8 cellular contexts compared by ENCODE assay signal in the genomic region with DNA sequence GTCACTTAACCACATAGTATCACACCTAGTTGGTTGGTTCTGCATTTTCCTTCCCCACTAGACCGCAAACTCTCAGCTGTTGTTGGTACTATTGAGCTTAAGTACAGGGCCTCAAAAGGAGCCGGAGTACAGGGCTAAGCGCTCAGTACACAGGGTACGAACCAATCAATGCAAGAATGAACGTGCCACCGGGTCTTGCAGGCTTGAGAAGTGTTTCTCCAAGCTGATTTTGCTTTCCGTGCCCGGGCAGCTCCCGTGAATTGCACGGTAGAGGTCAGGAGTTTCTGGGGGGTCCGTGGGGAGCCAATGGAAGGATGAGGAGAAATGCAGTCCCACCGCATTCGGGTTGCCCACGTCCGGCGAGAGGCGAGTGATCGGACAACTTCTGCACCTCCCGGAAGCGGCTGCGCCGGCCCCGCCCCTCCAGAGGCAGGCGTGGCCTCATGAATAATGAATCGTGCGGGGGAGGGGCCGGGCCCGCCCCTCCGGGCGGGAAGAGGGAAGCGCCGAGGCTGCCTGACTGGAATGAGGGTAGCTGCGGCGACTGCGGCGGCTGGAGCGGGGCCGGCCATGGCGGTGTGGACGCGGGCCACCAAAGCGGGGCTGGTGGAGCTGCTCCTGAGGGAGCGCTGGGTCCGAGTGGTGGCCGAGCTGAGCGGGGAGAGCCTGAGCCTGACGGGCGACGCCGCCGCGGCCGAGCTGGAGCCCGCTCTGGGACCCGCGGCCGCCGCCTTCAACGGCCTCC. TPM values are rescaled to one million over a fixed set of nuclear protein-coding genes. Genes with fewer than 3 reads are reported as not detected.
DNase-seq lines count a peak whose midpoint lies in the region; ATAC-seq and TF ChIP-seq lines count a peak whose summit lies in the region.

A gene (plus strand): TSS at position 523 of the 745 bp plus-strand sequence. CDS start 3 bp downstream, at position 526.

- H3K36me3 ChIP-seq in SU-DHL-6 (ENCODE audit: low read length) (no peaks in the 10 kb centered on the region), parathyroid adenoma (ENCODE audit: control insufficient read depth, insufficient read depth, low read length) (no peaks in the 10 kb centered on the region), transverse colon (no peaks in the 10 kb centered on the region)

- H3F3A ChIP-seq in SU-DHL-6 (ENCODE audit: insufficient read depth) = peaks cover 30% of the 10 kb centered on the region

- no peak for TF ChIP-seq CTCF in SU-DHL-6 (IDR thresholded peaks at IDR 0.05; ENCODE audit: insufficient read depth, low read length, poor library complexity, severe bottlenecking)
- no peak for TF ChIP-seq CTCF in parathyroid adenoma (IDR thresholded peaks at IDR 0.05)
- no peak for TF ChIP-seq CTCF in transverse colon (IDR thresholded peaks at IDR 0.05)

- peaks cover 71% of the 10 kb centered on the region for H3K4me1 Mint-ChIP-seq in activated naive CD8-positive, alpha-beta T cell treated with anti-CD3 and anti-CD28 coated beads, Interleukin-2, amount 50 U/mL, for 24 hours

- H3K79me2 ChIP-seq in SU-DHL-6 (ENCODE audit: insufficient read depth, low read length) = peaks cover 38% of the 10 kb centered on the region
- peaks cover 14% of the 10 kb centered on the region for H3K79me2 ChIP-seq in parathyroid adenoma

- H3K4me3 ChIP-seq in GM08714 (ENCODE audit: low read length) (peak within 1 kb of the TSS; percentile 74), SU-DHL-6 (ENCODE audit: insufficient read depth, low read length, poor library complexity, severe bottlenecking) (peak within 1 kb of the TSS; percentile 94), parathyroid adenoma (ENCODE audit: low read depth, low read length) (peak within 1 kb of the TSS; percentile 73), transverse colon (peak within 1 kb of the TSS; percentile 78 to 94 (median 82))

- peak within 1 kb of the TSS; percentile 89 for H3K4me3 Mint-ChIP-seq in activated naive CD8-positive, alpha-beta T cell treated with anti-CD3 and anti-CD28 coated beads, Interleukin-2, amount 50 U/mL, for 24 hours

- in situ Hi-C loops in transverse colon (cut with MboI; ENCODE audit: low pct_ligation_motif_present in 1 of 4, low pct_unique_long_range_greater_than_20kb in 1 of 4, low sequenced_read_pairs in 3 of 4) = no loop called here

- peak; percentile 90 for ATAC-seq in activated naive CD8-positive, alpha-beta T cell treated with anti-CD3 and anti-CD28 coated beads, Interleukin-2, amount 50 U/mL, for 24 hours
- ATAC-seq in Right ventricle myocardium superior (ENCODE audit: poor library complexity) = peak; percentile 98

- H3K27ac Mint-ChIP-seq in activated naive CD8-positive, alpha-beta T cell treated with anti-CD3 and anti-CD28 coated beads, Interleukin-2, amount 50 U/mL, for 24 hours = peak within 1 kb of the TSS; percentile 98

- TF ChIP-seq POLR2A in transverse colon (IDR thresholded peaks at IDR 0.05) = peak; percentile 92

- CTCF ChIA-PET in HEK293T (lab: Yijun Ruan, JAX) = no interaction called here

- intact Hi-C loops in Right ventricle myocardium superior (cut with DNase I) (no loop called here), transverse colon (cut with DNase I; ENCODE audit: low total_unique reads) (no loop called here)

- peak within 1 kb of the TSS; percentile 80 for H3K9ac ChIP-seq in SU-DHL-6 (ENCODE audit: low read length)
- H3K9ac ChIP-seq in parathyroid adenoma = peak within 1 kb of the TSS; percentile 72

- peak within 1 kb of the TSS; percentile 90 for H3K27ac ChIP-seq in SU-DHL-6 (ENCODE audit: low read depth, low read length)
- H3K27ac ChIP-seq in parathyroid adenoma = peak within 1 kb of the TSS; percentile 93
- peak within 1 kb of the TSS; percentile 95 to 98 (median 96) for H3K27ac ChIP-seq in transverse colon

- POLR2A ChIA-PET in HEK293T (lab: Yijun Ruan, JAX) = interaction anchor here (0.9 to 1.4 kb wide), 2 partner anchors 8 to 98 kb away, joined by 4 read pairs; no protein-coding TSS in a partner anchor

- no peaks in the 10 kb centered on the region for H4K20me1 ChIP-seq in SU-DHL-6 (ENCODE audit: low read depth, low read length)

- no peaks in the 10 kb centered on the region for H3K27me3 Mint-ChIP-seq in activated naive CD8-positive, alpha-beta T cell treated with anti-CD3 and anti-CD28 coated beads, Interleukin-2, amount 50 U/mL, for 24 hours

- H3K9me3 ChIP-seq in SU-DHL-6 (ENCODE audit: insufficient read depth, low read length) (no peaks in the 10 kb centered on the region), parathyroid adenoma (ENCODE audit: control insufficient read depth, low read length) (no peaks in the 10 kb centered on the region), transverse colon (no peaks in the 10 kb centered on the region)

- H3K4me2 ChIP-seq in SU-DHL-6 (ENCODE audit: low read depth, low read length, poor library complexity, severe bottlenecking) (peak within 1 kb of the TSS; percentile 98), parathyroid adenoma (ENCODE audit: low read length) (peak within 1 kb of the TSS; percentile 81)

- DNase-seq in HEK293T (ENCODE audit: extremely low spot score) (peak; percentile 92), NAMALWA (ENCODE audit: low spot score) (peak; percentile 91), Right ventricle myocardium superior (peak; percentile 97), transverse colon (peak; percentile 96)
- peak; percentile 86 for DNase-seq in activated naive CD8-positive, alpha-beta T cell treated with anti-CD3 and anti-CD28 coated beads, Interleukin-2, amount 50 U/mL, for 24 hours

- H3K9me2 ChIP-seq in SU-DHL-6 (replicated peaks; ENCODE audit: insufficient read depth, low read length) = no peaks in the 10 kb centered on the region

- peaks cover 3% of the 10 kb centered on the region for H3K36me3 Mint-ChIP-seq in activated naive CD8-positive, alpha-beta T cell treated with anti-CD3 and anti-CD28 coated beads, Interleukin-2, amount 50 U/mL, for 24 hours (ENCODE audit: low read depth)

- H3K27me3 ChIP-seq in SU-DHL-6 (ENCODE audit: low read length) = no peaks in the 10 kb centered on the region
- H3K27me3 ChIP-seq in parathyroid adenoma (ENCODE audit: control insufficient read depth, insufficient read depth, low read length) = no peaks in the 10 kb centered on the region
- H3K27me3 ChIP-seq in transverse colon = no peaks in the 10 kb centered on the region

- WGBS in transverse colon (ENCODE audit: low coverage in 1 of 2), 2 donors = 0 to 1% methylated on average over 8 to 41 of the region's 59 CpGs

- no peaks in the 10 kb centered on the region for H3K9me3 Mint-ChIP-seq in activated naive CD8-positive, alpha-beta T cell treated with anti-CD3 and anti-CD28 coated beads, Interleukin-2, amount 50 U/mL, for 24 hours

- H3K4me1 ChIP-seq in parathyroid adenoma (peaks cover 26% of the 10 kb centered on the region), transverse colon (peaks cover 4 to 38% (median 36%) of the 10 kb centered on the region in 4 donors)

- H2AFZ ChIP-seq in SU-DHL-6 (ENCODE audit: low read depth, low read length, severe bottlenecking) = peak within 1 kb of the TSS; percentile 66
- peak within 1 kb of the TSS; percentile 88 for H2AFZ ChIP-seq in parathyroid adenoma

- TF ChIP-seq EP300 in transverse colon (IDR thresholded peaks at IDR 0.05; ENCODE audit: low read depth) = no peak

TF ChIP-seq in HEK293T, 16 proteins besides CTCF, POLR2A, EP300 and RAD21:
- no peak for TF ChIP-seq SUZ12 (IDR thresholded peaks at IDR 0.05)
- TF ChIP-seq L3MBTL2 (conservative IDR thresholded peaks at IDR 0.05) = 0 out of 2 replicates have a peak, but pooled peaks have one; percentile 15
- TF ChIP-seq NFRKB (IDR thresholded peaks at IDR 0.05) = no peak
- TF ChIP-seq, protein P1, sequence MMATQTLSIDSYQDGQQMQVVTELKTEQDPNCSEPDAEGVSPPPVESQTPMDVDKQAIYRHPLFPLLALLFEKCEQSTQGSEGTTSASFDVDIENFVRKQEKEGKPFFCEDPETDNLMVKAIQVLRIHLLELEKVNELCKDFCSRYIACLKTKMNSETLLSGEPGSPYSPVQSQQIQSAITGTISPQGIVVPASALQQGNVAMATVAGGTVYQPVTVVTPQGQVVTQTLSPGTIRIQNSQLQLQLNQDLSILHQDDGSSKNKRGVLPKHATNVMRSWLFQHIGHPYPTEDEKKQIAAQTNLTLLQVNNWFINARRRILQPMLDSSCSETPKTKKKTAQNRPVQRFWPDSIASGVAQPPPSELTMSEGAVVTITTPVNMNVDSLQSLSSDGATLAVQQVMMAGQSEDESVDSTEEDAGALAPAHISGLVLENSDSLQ (IDR thresholded peaks at IDR 0.05) = peak; percentile 46; the same call in 1 of the 2 replicates
- TF ChIP-seq LEF1 (IDR thresholded peaks at IDR 0.05; ENCODE audit: borderline replicate concordance) = no peak
- TF ChIP-seq ELF4 (IDR thresholded peaks at IDR 0.05) = peak; percentile 65; the same call in 1 of the 2 replicates
- no peak for TF ChIP-seq ARNT (IDR thresholded peaks at IDR 0.05)
- no peak for TF ChIP-seq BHLHE40 (IDR thresholded peaks at IDR 0.05; ENCODE audit: borderline replicate concordance)
- TF ChIP-seq CTBP1 (IDR thresholded peaks at IDR 0.05; ENCODE audit: borderline replicate concordance) = no peak
- no peak for TF ChIP-seq HDGF (IDR thresholded peaks at IDR 0.05; ENCODE audit: borderline replicate concordance)
- no peak for TF ChIP-seq FOXM1 (IDR thresholded peaks at IDR 0.05; ENCODE audit: borderline replicate concordance)
- TF ChIP-seq FOXK2 (IDR thresholded peaks at IDR 0.05) = no peak
- no peak for TF ChIP-seq TARDBP (IDR thresholded peaks at IDR 0.05)
- no peak for TF ChIP-seq SP1 (IDR thresholded peaks at IDR 0.05)
- no peak for TF ChIP-seq FOXA1 (IDR thresholded peaks at IDR 0.05)
- TF ChIP-seq ZNF384 (IDR thresholded peaks at IDR 0.05) = no peak

RNA-seq across cellular contexts. Expression of the gene that starts here (rescaled TPM):
- total RNA-seq in Right ventricle myocardium superior = 12.3 TPM
- total RNA-seq in transverse colon = 10 to 100 TPM; 14.2 to 31.4 (median 24.1) TPM

Comparison
In these comparisons a context has a peak if more than half of its experiments do, and no peak if none do; other contexts are left out.
1. Peak in every context shown above with its lines: DNase-seq, ATAC-seq, H3K4me3 ChIP-seq and H3K27ac ChIP-seq.